In genomic region chr17:75720656-75721462, GRCh38 we compare ENCODE assay signal across 8 cellular contexts. TPM values are rescaled to one million over a fixed set of nuclear protein-coding genes. Genes with fewer than 3 reads are reported as not detected.
DNase-seq lines count a peak whose midpoint lies in the region; ATAC-seq and TF ChIP-seq lines count a peak whose summit lies in the region.

Gene ITGB4, plus strand, starts transcription at chr17:75721459. Its CDS starts 3,245 bp downstream, at chr17:75724704.

- DNase-seq in AG04449 (ENCODE audit: low read depth, low spot score), result no peak
- DNase-seq in HFF-Myc (ENCODE audit: extremely low read depth, low read depth), result no peak
- peak; percentile 87 for DNase-seq in WTC11 (ENCODE audit: low spot score)
- peak; percentile 92 for DNase-seq in mammary epithelial cell
- DNase-seq in left lung, result peak; percentile 77 to 93
- peak; percentile 60 for DNase-seq in stimulated activated CD4-positive, alpha-beta T cell treated with anti-CD3 and anti-CD28 coated beads, Interleukin-4, amount 100 ng/mL, for 1 hour

- TF ChIP-seq CTCF in AG04449 (IDR thresholded peaks at IDR 0.05; ENCODE audit: insufficient read depth, low read length, missing control alignments) (no peak), HFF-Myc (IDR thresholded peaks at IDR 0.05; ENCODE audit: low read depth, low read length, missing control alignments) (no peak), WTC11 (IDR thresholded peaks at IDR 0.05) (no peak), mammary epithelial cell (conservative IDR thresholded peaks at IDR 0.05 in 1 of 2, IDR thresholded peaks at IDR 0.05 in 1 of 2; ENCODE audit: extremely low read depth in 1 of 2, insufficient read depth in 1 of 2, low read depth in 1 of 2, low read length in 2 of 2) (no peak), left lung (IDR thresholded peaks at IDR 0.05) (no peak)

- H3K36me3 ChIP-seq in mammary epithelial cell (ENCODE audit: insufficient read depth, low read length) (peaks cover 14% of the 10 kb centered on the region), left lung (no peaks in the 10 kb centered on the region)

- peak within 1 kb of the TSS; percentile 23; the same call in 1 of the 2 replicates for H3K4me3 ChIP-seq in AG04449 (ENCODE audit: low read depth, low read length)
- H3K4me3 ChIP-seq in HFF-Myc (replicated peaks; ENCODE audit: low read depth, low read length), result peak within 1 kb of the TSS; percentile 16
- H3K4me3 ChIP-seq in mammary epithelial cell (replicated peaks in 1 of 3; ENCODE audit: insufficient read depth in 1 of 3, low read depth in 2 of 3, low read length in 3 of 3), result peak within 1 kb of the TSS; percentile 72 to 98 (median 95)
- H3K4me3 ChIP-seq in left lung, result peak within 1 kb of the TSS; percentile 37 to 43

- H3K4me1 Mint-ChIP-seq in WTC11, result peaks cover 7% of the 10 kb centered on the region

- peak within 1 kb of the TSS; percentile 94 for H3K27ac Mint-ChIP-seq in WTC11

- H3K9me3 ChIP-seq in mammary epithelial cell (replicated peaks; ENCODE audit: insufficient read depth, low read length), result no peaks in the 10 kb centered on the region
- H3K9me3 ChIP-seq in left lung, result no peaks in the 10 kb centered on the region

- in situ Hi-C loops in mammary epithelial cell (cut with MboI; ENCODE audit: low sequenced_read_pairs in 2 of 2), result no loop called here

- peak within 1 kb of the TSS; percentile 100 for H3K4me2 ChIP-seq in mammary epithelial cell (ENCODE audit: insufficient read depth, low read depth, low read length)

- peak within 1 kb of the TSS; percentile 82 for H3K27ac ChIP-seq in mammary epithelial cell (ENCODE audit: insufficient read depth, low read depth, low read length)
- peak within 1 kb of the TSS; percentile 76 to 81 for H3K27ac ChIP-seq in left lung

- CTCF ChIA-PET in AG04449 (lab: Yijun Ruan, JAX) (interaction anchor here (0.7 to 2.4 kb wide), 6 partner anchors 27 to 88 kb away, joined by 3 to 11 read pairs (median 6); partner anchors contain the start of gene SMIM5), WTC11 (lab: Charles Lee) (interaction anchor here (0.6 to 4.9 kb wide), 34 partner anchors 8 to 1693 kb away, joined by 3 to 87 read pairs (median 4); partner anchors contain the start of genes MIF4GD, SMIM5 and WBP2), mammary epithelial cell (lab: Charles Lee; ENCODE audit: low non-redundant PET) (interaction anchor here (0.5 to 1.0 kb wide), 5 partner anchors 26 to 687 kb away, joined by 3 to 4 read pairs (median 3); no protein-coding TSS in a partner anchor)

- H3K27me3 ChIP-seq in mammary epithelial cell (ENCODE audit: insufficient read depth, low read length) (no peaks in the 10 kb centered on the region), left lung (peaks cover 12 to 48% of the 10 kb centered on the region in 2 donors)

- H3K9ac ChIP-seq in mammary epithelial cell (ENCODE audit: insufficient read depth, low read length), result peak within 1 kb of the TSS; percentile 92

- 5% methylated on average over 8 of the region's 70 CpGs for WGBS in mammary epithelial cell (ENCODE audit: low coverage, missing lambda C conversion rate)

- H2AFZ ChIP-seq in mammary epithelial cell (ENCODE audit: low read depth, low read length), result peak within 1 kb of the TSS; percentile 91

- dilution Hi-C loops in mammary epithelial cell (cut with HindIII; ENCODE audit: low sequenced_read_pairs), result loop anchor here (10.0 kb wide), 1 partner anchor 124 kb away; the partner anchor contains the start of gene UNC13D

- H3K4me3 Mint-ChIP-seq in WTC11, result peak within 1 kb of the TSS; percentile 83

- no TSS peak for BruUV-seq in mammary epithelial cell (replicated peaks; lab: Mats Ljungman, UMichigan)

- intact Hi-C loops in mammary epithelial cell (cut with micrococcal nuclease) (no loop called here), left lung (cut with DNase I) (no loop called here)

- H3K9me3 Mint-ChIP-seq in WTC11, result no peaks in the 10 kb centered on the region

- ATAC-seq in WTC11, result peak; percentile 84
- peak; percentile 93 for ATAC-seq in left lung
- ATAC-seq in HG03139 (IDR thresholded peaks at IDR 0.05; ENCODE audit: unreplicated experiment), result no peak
- no peak for ATAC-seq in HG03378 (IDR thresholded peaks at IDR 0.05; ENCODE audit: unreplicated experiment)

- H4K20me1 ChIP-seq in mammary epithelial cell (ENCODE audit: insufficient read depth, low read length), result no peaks in the 10 kb centered on the region

- H3K27me3 Mint-ChIP-seq in WTC11 (ENCODE audit: low read depth), result peaks cover 22% of the 10 kb centered on the region

- H3K4me1 ChIP-seq in mammary epithelial cell (ENCODE audit: insufficient read depth, low read length), result peaks cover 25% of the 10 kb centered on the region
- H3K4me1 ChIP-seq in left lung, result peaks cover 5 to 22% of the 10 kb centered on the region in 2 donors

- H3K36me3 Mint-ChIP-seq in WTC11, result no peaks in the 10 kb centered on the region

- POLR2A ChIA-PET in AG04449 (lab: Yijun Ruan, JAX), result no interaction called here
- POLR2A ChIA-PET in WTC11 (lab: Charles Lee), result interaction anchor here (0.6 to 1.9 kb wide), 6 partner anchors 12 to 112 kb away, joined by 3 to 6 read pairs (median 3); a partner anchor contains a TSS

- peaks cover 51% of the 10 kb centered on the region for H3K79me2 ChIP-seq in mammary epithelial cell (ENCODE audit: insufficient read depth, low read length)

TF ChIP-seq in WTC11, 78 proteins besides CTCF, POLR2A, EP300 and RAD21:
- TF ChIP-seq HMGXB4 (CRISPR knock-in tag; IDR thresholded peaks at IDR 0.05), result peak; percentile 32; the same call in 1 of the 2 replicates
- TF ChIP-seq FOXK1 (CRISPR knock-in tag; IDR thresholded peaks at IDR 0.05), result 0 out of 2 replicates have a peak, but pooled peaks have one; percentile 37
- no peak for TF ChIP-seq ZNF121 (CRISPR knock-in tag; IDR thresholded peaks at IDR 0.05)
- no peak for TF ChIP-seq ZNF512 (CRISPR knock-in tag; IDR thresholded peaks at IDR 0.05; ENCODE audit: borderline replicate concordance)
- peak; percentile 34; the same call in 1 of the 2 replicates for TF ChIP-seq TP53 (CRISPR knock-in tag; IDR thresholded peaks at IDR 0.05)
- peak; percentile 84 for TF ChIP-seq ZNF423 (CRISPR knock-in tag; IDR thresholded peaks at IDR 0.05)
- no peak for TF ChIP-seq TCF7 (CRISPR knock-in tag; IDR thresholded peaks at IDR 0.05; ENCODE audit: low read depth)
- peak; percentile 50 for TF ChIP-seq MAX (CRISPR knock-in tag; IDR thresholded peaks at IDR 0.05)
- TF ChIP-seq SP1 (CRISPR knock-in tag; conservative IDR thresholded peaks at IDR 0.05), result peak; percentile 75
- peak; percentile 71; the same call in 1 of the 2 replicates for TF ChIP-seq ETV6 (CRISPR knock-in tag; IDR thresholded peaks at IDR 0.05)
- TF ChIP-seq E2F5 (CRISPR knock-in tag; IDR thresholded peaks at IDR 0.05), result peak; percentile 76; the same call in 1 of the 2 replicates
- 0 out of 2 replicates have a peak, but pooled peaks have one; percentile 37 for TF ChIP-seq ZNF263 (CRISPR knock-in tag; IDR thresholded peaks at IDR 0.05; ENCODE audit: low read depth)
- TF ChIP-seq SMAD4 (CRISPR knock-in tag; IDR thresholded peaks at IDR 0.05), result 0 out of 2 replicates have a peak, but pooled peaks have one; percentile 43
- 0 out of 2 replicates have a peak, but pooled peaks have one; percentile 32 for TF ChIP-seq JUN (CRISPR knock-in tag; IDR thresholded peaks at IDR 0.05)

RNA-seq across cellular contexts. Expression of gene ITGB4, which starts in this region (rescaled TPM):
- 9.5 to 11.2 TPM (median 10.6 TPM) in 3 replicates for total RNA-seq in WTC11 (2021)
- 1,000 to 10,000 TPM; 2,525 to 2,618 TPM for total RNA-seq in mammary epithelial cell
- 1,059 TPM for polyA plus RNA-seq in mammary epithelial cell
- polyA minus RNA-seq in mammary epithelial cell, result 2,510 TPM
- total RNA-seq in left lung, result 10 to 100 TPM; 44.1 to 54.8 TPM

Comparison
In these comparisons a context has a peak if more than half of its experiments do, and no peak if none do; other contexts are left out.
1. RNA of gene ITGB4 (total RNA-seq): 2,525 to 2,618 TPM in mammary epithelial cell; 44.1 to 54.8 TPM in left lung and 9.5 to 11.2 TPM in WTC11; every median in the first group is over 10 times any median in the second.
2. DNase-seq: peak in WTC11 (single experiment), mammary epithelial cell (single experiment), left lung (2 of 2) and stimulated activated CD4-positive, alpha-beta T cell treated with anti-CD3 and anti-CD28 coated beads, Interleukin-4, amount 100 ng/mL, for 1 hour (single experiment); none in AG04449 (single experiment) and HFF-Myc (single experiment).
3. H3K4me3 ChIP-seq: peak in every context shown above with its lines; median percentile 95 in mammary epithelial cell; 40 in left lung; 23 in AG04449; 16 in HFF-Myc.
4. ATAC-seq: peak in WTC11 (single experiment) and left lung (single experiment); none in HG03139 (single experiment) and HG03378 (single experiment).